Comparison of ENCODE assay signal across 12 cellular contexts in genomic region chr10:119251315-119251708, GRCh38. TPM values are rescaled to one million over a fixed set of nuclear protein-coding genes. Genes with fewer than 3 reads are reported as not detected.
DNase-seq lines count a peak whose midpoint lies in the region; ATAC-seq and TF ChIP-seq lines count a peak whose summit lies in the region.
"Had no signal": no experiment of that assay in that cellular context is flagged by ENCODE, and none has a peak within 500 bp of the region (broad histone marks: within the 10 kb centered on the region; RNA-seq: fewer than 3 reads in every experiment).

No MANE protein-coding gene starts in this region.

- no peak for DNase-seq in left ventricle myocardium inferior
- no peak for DNase-seq in Right ventricle myocardium superior
- no peak for DNase-seq in endodermal cell
- no peak for DNase-seq in activated naive CD4-positive, alpha-beta T cell treated with anti-CD3 and anti-CD28 coated beads for 36 hours
- no peak for DNase-seq in NCI-H2171 (lab: John Stamatoyannopoulos, UW)
- DNase-seq: activated effector memory CD4-positive, alpha-beta T cell treated with Interleukin-2 at 50 U/mL for 16 hours; NCI-H1092; NK-92 treated with Interleukin-12 subunit alpha and Interleukin-12 subunit beta, amount 100 ng/mL, for 24 hours had no signal

- intact Hi-C loops in left ventricle myocardium inferior (cut with micrococcal nuclease) = no loop called here
- intact Hi-C loops in Right ventricle myocardium superior (cut with DNase I) = no loop called here
- intact Hi-C loops in activated naive CD4-positive, alpha-beta T cell treated with anti-CD3 and anti-CD28 coated beads for 36 hours (cut with micrococcal nuclease) = loop anchor here (2.0 kb wide), 1 partner anchor 31 kb away; no protein-coding TSS in a partner anchor

- 81 to 90% methylated on average over 6 to 7 of the region's 7 CpGs for WGBS in endodermal cell (ENCODE audit: insufficient coverage in 1 of 2, insufficient read length in 1 of 2), 2 experiments

- H3K27ac Mint-ChIP-seq in endodermal cell = no peak overlapping the region
- no peak overlapping the region for H3K27ac Mint-ChIP-seq in activated naive CD4-positive, alpha-beta T cell treated with anti-CD3 and anti-CD28 coated beads for 36 hours

- H3K27me3 ChIP-seq in left ventricle myocardium inferior (ENCODE audit: low read depth) (no peaks in the 10 kb centered on the region), endodermal cell (ENCODE audit: control insufficient read depth, insufficient read depth, low read length, poor library complexity, severe bottlenecking) (no peaks in the 10 kb centered on the region), mucosa of rectum (ENCODE audit: control insufficient read depth in 2 of 2, insufficient read depth in 2 of 2, low read length in 2 of 2) (no peaks in the 10 kb centered on the region)
- H3K27me3 ChIP-seq: BLaER1 treated with 17β-estradiol and CSF1 and Interleukin-3, amounts not matched to agents 10 nM and 100 nM had no signal

- no peak overlapping the region for H3K4me3 Mint-ChIP-seq in endodermal cell
- H3K4me3 Mint-ChIP-seq in activated naive CD4-positive, alpha-beta T cell treated with anti-CD3 and anti-CD28 coated beads for 36 hours = no peak overlapping the region

- H3K9ac ChIP-seq in endodermal cell (ENCODE audit: extremely low read depth, low read length, poor library complexity, severe bottlenecking) (no peak overlapping the region), mucosa of rectum (ENCODE audit: low read depth in 1 of 2, low read length in 2 of 2) (no peak overlapping the region)
- H3K9ac ChIP-seq: BLaER1 treated with 17β-estradiol and CSF1 and Interleukin-3, amounts not matched to agents 10 nM and 100 nM had no signal

- H3K27ac ChIP-seq in left ventricle myocardium inferior (replicated peaks) (peak overlapping the region; percentile 90), endodermal cell (ENCODE audit: low read depth, low read length) (peak overlapping the region; percentile 5), mucosa of rectum (ENCODE audit: low read depth in 2 of 2, low read length in 2 of 2) (peak overlapping the region; percentile 34 to 56)
- H3K27ac ChIP-seq: BLaER1 treated with 17β-estradiol and CSF1 and Interleukin-3, amounts not matched to agents 10 nM and 100 nM had no signal

- H3K4me1 ChIP-seq in left ventricle myocardium inferior (peaks cover 96% of the 10 kb centered on the region), endodermal cell (ENCODE audit: control insufficient read depth, insufficient read depth, low read length) (no peaks in the 10 kb centered on the region), mucosa of rectum (ENCODE audit: control insufficient read depth in 2 of 2, insufficient read depth in 2 of 2, low read length in 2 of 2) (peaks cover 12 to 17% of the 10 kb centered on the region in 2 donors)

- CTCF ChIA-PET in activated naive CD4-positive, alpha-beta T cell treated with anti-CD3 and anti-CD28 coated beads for 36 hours (lab: Charles Lee) = interaction anchor here (0.7 kb wide), 1 partner anchor 25 kb away, joined by 4 read pairs; no protein-coding TSS in a partner anchor

- H3K27me3 Mint-ChIP-seq in endodermal cell (ENCODE audit: insufficient read depth) = peaks cover 3% of the 10 kb centered on the region
- H3K27me3 Mint-ChIP-seq in activated naive CD4-positive, alpha-beta T cell treated with anti-CD3 and anti-CD28 coated beads for 36 hours (ENCODE audit: low read depth) = no peaks in the 10 kb centered on the region

- ATAC-seq in Right ventricle myocardium superior (ENCODE audit: poor library complexity) (no peak), esophagus mucosa (no peak), GM21723 (IDR thresholded peaks at IDR 0.05; ENCODE audit: unreplicated experiment) (no peak)

- no peaks in the 10 kb centered on the region for H3K36me3 ChIP-seq in left ventricle myocardium inferior
- H3K36me3 ChIP-seq in endodermal cell (ENCODE audit: control insufficient read depth, insufficient read depth, low read length) = no peaks in the 10 kb centered on the region
- no peaks in the 10 kb centered on the region for H3K36me3 ChIP-seq in mucosa of rectum (ENCODE audit: control insufficient read depth in 2 of 2, insufficient read depth in 2 of 2, low read length in 2 of 2)
- H3K36me3 ChIP-seq: BLaER1 treated with 17β-estradiol and CSF1 and Interleukin-3, amounts not matched to agents 10 nM and 100 nM had no signal

- TF ChIP-seq CTCF in left ventricle myocardium inferior (IDR thresholded peaks at IDR 0.05; ENCODE audit: borderline replicate concordance) (no peak), endodermal cell (conservative IDR thresholded peaks at IDR 0.05) (no peak)

- H3K4me1 Mint-ChIP-seq in endodermal cell = peaks cover 49% of the 10 kb centered on the region
- peaks cover 50% of the 10 kb centered on the region for H3K4me1 Mint-ChIP-seq in activated naive CD4-positive, alpha-beta T cell treated with anti-CD3 and anti-CD28 coated beads for 36 hours (ENCODE audit: low read depth)

- no peaks in the 10 kb centered on the region for H3K9me3 ChIP-seq in left ventricle myocardium inferior (replicated peaks)
- H3K9me3 ChIP-seq in endodermal cell (ENCODE audit: control insufficient read depth, low read length) = no peaks in the 10 kb centered on the region
- no peaks in the 10 kb centered on the region for H3K9me3 ChIP-seq in mucosa of rectum (ENCODE audit: control insufficient read depth in 2 of 2, low read length in 2 of 2)
- H3K9me3 ChIP-seq: BLaER1 treated with 17β-estradiol and CSF1 and Interleukin-3, amounts not matched to agents 10 nM and 100 nM had no signal

- no peaks in the 10 kb centered on the region for H3K9me3 Mint-ChIP-seq in endodermal cell
- H3K9me3 Mint-ChIP-seq in activated naive CD4-positive, alpha-beta T cell treated with anti-CD3 and anti-CD28 coated beads for 36 hours = no peaks in the 10 kb centered on the region

- no peaks in the 10 kb centered on the region for H3K36me3 Mint-ChIP-seq in endodermal cell (ENCODE audit: low read depth)
- no peaks in the 10 kb centered on the region for H3K36me3 Mint-ChIP-seq in activated naive CD4-positive, alpha-beta T cell treated with anti-CD3 and anti-CD28 coated beads for 36 hours (ENCODE audit: low read depth)

- H3K4me3 ChIP-seq in left ventricle myocardium inferior = no peak overlapping the region
- no peak overlapping the region for H3K4me3 ChIP-seq in endodermal cell (ENCODE audit: low read length)
- H3K4me3 ChIP-seq in mucosa of rectum (ENCODE audit: low read length in 2 of 2) = no peak overlapping the region
- H3K4me3 ChIP-seq: BLaER1 treated with 17β-estradiol and CSF1 and Interleukin-3, amounts not matched to agents 10 nM and 100 nM had no signal

RNA-seq across cellular contexts. Expression of gene GRK5, which starts 43.9 kb away (rescaled TPM):
- total RNA-seq in left ventricle myocardium inferior (52.8 TPM), Right ventricle myocardium superior (47.6 TPM), endodermal cell (10 to 100 TPM in 1 of 2 donors, 1 to 10 TPM in 1; 9.1 to 11.9 TPM), esophagus mucosa (3.7 TPM)
- 6.1 TPM for polyA plus RNA-seq in endodermal cell (2013, experiment 1 of 2)
- polyA plus RNA-seq in endodermal cell (2013, experiment 2 of 2) = 4.6 TPM
- total RNA-seq in activated naive CD4-positive, alpha-beta T cell treated with anti-CD3 and anti-CD28 coated beads for 36 hours = 10 to 100 TPM; 27.1 to 29.7 TPM

Comparison
In these comparisons a context has a peak if more than half of its experiments do, and no peak if none do; other contexts are left out.
1. H3K27ac ChIP-seq: peak in every context shown above with its lines; median percentile 90 in left ventricle myocardium inferior; 45 in mucosa of rectum; 5 in endodermal cell.